9 cellular contexts compared by ENCODE assay signal in genomic region chr10:122307669-122308486, GRCh38. TPM values are rescaled to one million over a fixed set of nuclear protein-coding genes. Genes with fewer than 3 reads are reported as not detected.
DNase-seq lines count a peak whose midpoint lies in the region; FAIRE-seq and TF ChIP-seq lines count a peak whose summit lies in the region.
"Had no signal": no experiment of that assay in that cellular context is flagged by ENCODE, and none has a peak within 500 bp of the region (broad histone marks: within the 10 kb centered on the region; RNA-seq: fewer than 3 reads in every experiment).

No MANE protein-coding gene starts in this region.

- CTCF ChIA-PET in endothelial cell of umbilical vein (lab: Charles Lee), result interaction anchor here (0.9 to 5.9 kb wide), 11 partner anchors 9 to 258 kb away, joined by 3 to 76 read pairs (median 6); partner anchors contain the start of gene PLEKHA1

- H3K9ac ChIP-seq in endothelial cell of umbilical vein (replicated peaks; ENCODE audit: extremely low read depth, insufficient read depth, low read length), result peak overlapping the region; percentile 82

- H3K79me2 ChIP-seq in endothelial cell of umbilical vein (ENCODE audit: control insufficient read depth, insufficient read depth, low read length), result no peaks in the 10 kb centered on the region

- no peaks in the 10 kb centered on the region for H3K36me3 ChIP-seq in endothelial cell of umbilical vein (ENCODE audit: control insufficient read depth in 2 of 2, extremely low read depth in 1 of 2, insufficient read depth in 2 of 2, low read length in 2 of 2)

- peak overlapping the region; percentile 40 for H2AFZ ChIP-seq in endothelial cell of umbilical vein (ENCODE audit: low read depth, low read length)

- no peak for TF ChIP-seq POLR2A in endothelial cell of umbilical vein (IDR thresholded peaks at IDR 0.05; ENCODE audit: low read depth, low read length)

- H3K4me3 ChIP-seq in endothelial cell of umbilical vein (replicated peaks in 1 of 3; ENCODE audit: insufficient read depth in 1 of 3, low read depth in 1 of 3, low read length in 3 of 3), result peak overlapping the region in 1 of 3 experiments; percentile 55

- dilution Hi-C loops in endothelial cell of umbilical vein (cut with MboI; ENCODE audit: extremely low pct_ligation_motif_present, low sequenced_read_pairs), result no loop called here

- peak; percentile 20 for DNase-seq in DMS79 treated with DMSO at 0.1 percent for 48 hours (lab: John Stamatoyannopoulos, UW)
- DNase-seq in DMS79 (lab: John Stamatoyannopoulos, UW), result no peak
- DNase-seq in NCI-H2227 (lab: John Stamatoyannopoulos, UW; ENCODE audit: unreplicated experiment), result peak; percentile 28
- DNase-seq in endothelial cell of umbilical vein (ENCODE audit: low read depth, low spot score), result peak; percentile 99
- DNase-seq in myocyte (ENCODE audit: low read depth), result peak; percentile 88
- DNase-seq in NCI-H748 treated with DMSO at 0.1 percent for 48 hours (lab: John Stamatoyannopoulos, UW), result no peak
- DNase-seq in GF-D8 (lab: John Stamatoyannopoulos, UW), result no peak
- DNase-seq in SIG-M5 (lab: John Stamatoyannopoulos, UW), result no peak

- H3K9me1 ChIP-seq in endothelial cell of umbilical vein (replicated peaks; ENCODE audit: control insufficient read depth, extremely low read depth, insufficient read depth, low read length), result no peaks in the 10 kb centered on the region

- POLR2A ChIA-PET in endothelial cell of umbilical vein (lab: Charles Lee), result interaction anchor here (1.4 to 1.6 kb wide), 2 partner anchors 40 to 67 kb away, joined by 3 to 9 read pairs; partner anchors contain the start of gene PLEKHA1

- peak; percentile 99 for FAIRE-seq in endothelial cell of umbilical vein (lab: Jason Lieb, UNC)

- peaks cover 44% of the 10 kb centered on the region for H3K4me1 ChIP-seq in endothelial cell of umbilical vein (ENCODE audit: control insufficient read depth, extremely low read depth, insufficient read depth, low read length)

- peak overlapping the region; percentile 56 for H3K4me2 ChIP-seq in endothelial cell of umbilical vein (ENCODE audit: insufficient read depth, low read length)

- TSS peak; percentile 74 for BruUV-seq in endothelial cell of umbilical vein (replicated peaks; lab: Mats Ljungman, UMichigan)

- no peaks in the 10 kb centered on the region for H4K20me1 ChIP-seq in endothelial cell of umbilical vein (replicated peaks; ENCODE audit: control insufficient read depth, extremely low read depth, insufficient read depth, low read length)

- no peaks in the 10 kb centered on the region for H3K27me3 ChIP-seq in endothelial cell of umbilical vein (ENCODE audit: control insufficient read depth in 2 of 2, insufficient read depth in 2 of 2, low read length in 2 of 2)

- peak overlapping the region; percentile 93 for H3K27ac ChIP-seq in endothelial cell of umbilical vein (ENCODE audit: insufficient read depth, low read depth, low read length)
- H3K27ac ChIP-seq: 22Rv1 had no signal

- TF ChIP-seq CTCF in endothelial cell of umbilical vein (IDR thresholded peaks at IDR 0.05; ENCODE audit: extremely low read depth in 1 of 2, insufficient read depth in 1 of 2, low read depth in 1 of 2, low read length in 2 of 2), result no peak

- intact Hi-C loops in endothelial cell of umbilical vein (cut with micrococcal nuclease), result loop anchor here (1.0 to 5.0 kb wide), 3 partner anchors 195 to 544 kb away; no protein-coding TSS in a partner anchor

- H3K9me3 ChIP-seq in endothelial cell of umbilical vein (replicated peaks; ENCODE audit: control insufficient read depth, insufficient read depth, low read length), result no peaks in the 10 kb centered on the region

TF ChIP-seq in endothelial cell of umbilical vein, 7 proteins besides CTCF, POLR2A, EP300 and RAD21:
- TF ChIP-seq EZH2 (IDR thresholded peaks at IDR 0.05; ENCODE audit: borderline replicate concordance, low read depth, low read length, severe bottlenecking) (no peak), JUN (IDR thresholded peaks at IDR 0.05; ENCODE audit: borderline replicate concordance, insufficient read depth, insufficient read length, low read depth) (peak; percentile 99), MAX (IDR thresholded peaks at IDR 0.05; ENCODE audit: insufficient read depth, insufficient read length) (no peak), MYC (IDR thresholded peaks at IDR 0.05; ENCODE audit: low read depth, low read length) (no peak), POLR2AphosphoS5 (IDR thresholded peaks at IDR 0.05; ENCODE audit: insufficient read depth, low read depth, low read length) (peak; percentile 69), FOS (IDR thresholded peaks at IDR 0.05; ENCODE audit: borderline replicate concordance, insufficient read depth, low read length) (peak; percentile 99), GATA2 (IDR thresholded peaks at IDR 0.05; ENCODE audit: insufficient read depth, insufficient read length, low read depth, low read length) (peak; percentile 40)

RNA-seq across cellular contexts. Expression of gene BTBD16, which starts 36.8 kb away (rescaled TPM):
- total RNA-seq in endothelial cell of umbilical vein, result 0.78 TPM in 1 of 2 replicates, not detected in the other
- polyA plus RNA-seq in endothelial cell of umbilical vein, result 0.04 and 0.06 TPM in 2 replicates
- polyA plus RNA-seq in endothelial cell of umbilical vein (2011; cell fraction: cytosol; rRNA removed), result 0.11 and 0.13 TPM in 2 replicates
- 0.42 and 0.49 TPM in 2 replicates for polyA plus RNA-seq in endothelial cell of umbilical vein (2011; cell fraction: nucleus; rRNA removed)
- 0.18 TPM in 1 of 2 replicates, not detected in the other for polyA plus RNA-seq in endothelial cell of umbilical vein (2012)
- not detected in 2 replicates for polyA minus RNA-seq in endothelial cell of umbilical vein
- polyA minus RNA-seq in endothelial cell of umbilical vein (2011; cell fraction: cytosol; rRNA and poly(A)+ RNA removed), result not detected
- polyA minus RNA-seq in endothelial cell of umbilical vein (2011; cell fraction: nucleus; rRNA and poly(A)+ RNA removed), result not detected in 2 replicates
- 1.2 TPM in 1 of 2 replicates, not detected in the other for total RNA-seq in myocyte
- 0.09 TPM for polyA plus RNA-seq in myocyte (2012)

Comparison
In these comparisons a context has a peak if more than half of its experiments do, and no peak if none do; other contexts are left out.
1. DNase-seq: peak in DMS79 treated with DMSO at 0.1 percent for 48 hours (single experiment), NCI-H2227 (single experiment), endothelial cell of umbilical vein (single experiment) and myocyte (single experiment); none in DMS79 (single experiment), NCI-H748 treated with DMSO at 0.1 percent for 48 hours (single experiment), GF-D8 (single experiment) and SIG-M5 (single experiment).